ENCODE assay signal across 8 cellular contexts in genomic region chr3:11060500-11061251, GRCh38.
DNase-seq lines count a peak whose midpoint lies in the region; ATAC-seq and TF ChIP-seq lines count a peak whose summit lies in the region.

No MANE protein-coding gene starts in this region.

- intact Hi-C loops in lower leg skin (cut with DNase I; ENCODE audit: low total_unique reads): no loop called here

- TF ChIP-seq CTCF in lower leg skin (IDR thresholded peaks at IDR 0.05): peak in 1 of 3 donors; percentile 47

- DNase-seq in SIG-M5 treated with dmso at 0.1 percent for 504 hours (lab: John Stamatoyannopoulos, UW; ENCODE audit: unreplicated experiment) (peak; percentile 43), SIG-M5 (lab: John Stamatoyannopoulos, UW) (no peak), NCI-H1105 treated with DMSO at 0.1 percent for 48 hours (lab: John Stamatoyannopoulos, UW) (peak; percentile 47), dermis blood vessel endothelial cell (peak; percentile 79), lower leg skin (ENCODE audit: low spot score in 2 of 2) (peak; percentile 28 to 91)
- DNase-seq in activated CD4-positive, CD25-positive, alpha-beta regulatory T cell treated with anti-CD3 and anti-CD28 coated beads, Interleukin-2, amount 50 U/mL, for 72 hours: peak; percentile 60
- DNase-seq in stimulated activated CD4-positive, alpha-beta T cell treated with anti-CD3 and anti-CD28 coated beads, TNF-alpha, amount 100 ng/mL, for 1 hour (ENCODE audit: low read depth in 3 of 3, low spot score in 1 of 3): peak in 2 of 3 donors; percentile 0 to 39

- H3K4me3 ChIP-seq in lower leg skin (ENCODE audit: low read depth, poor library complexity, severe bottlenecking): no peak overlapping the region

- WGBS in lower leg skin, 2 donors: 25 to 26% methylated on average over 24 to 27 of the region's 35 CpGs

- ATAC-seq in GM21526 (IDR thresholded peaks at IDR 0.05; ENCODE audit: low FRiP score, unreplicated experiment): no peak

- TF ChIP-seq POLR2A in lower leg skin (IDR thresholded peaks at IDR 0.05): no peak
